Comparison of ENCODE assay signal across 24 cellular contexts in genomic region chrX:18890724-18891560, GRCh38.
DNase-seq lines count a peak whose midpoint lies in the region; ATAC-seq and TF ChIP-seq lines count a peak whose summit lies in the region.
"Had no signal": no experiment of that assay in that cellular context is flagged by ENCODE, and none has a peak within 500 bp of the region (broad histone marks: within the 10 kb centered on the region; RNA-seq: fewer than 3 reads in every experiment).

No MANE protein-coding gene starts in this region.

- H3K27ac ChIP-seq in dorsolateral prefrontal cortex: peak overlapping the region in 48 of 59 donors; percentile 29 to 83 (median 56)
- H3K27ac ChIP-seq in upper lobe of left lung: no peak overlapping the region

- H3K4me3 ChIP-seq in dorsolateral prefrontal cortex (no peak overlapping the region), upper lobe of left lung (no peak overlapping the region)

- no peaks in the 10 kb centered on the region for H3K9me3 ChIP-seq in upper lobe of left lung

- no peaks in the 10 kb centered on the region for H3K36me3 Mint-ChIP-seq in activated CD4-positive, alpha-beta T cell treated with anti-CD3 and anti-CD28 coated beads for 36 hours (ENCODE audit: low read depth)
- H3K36me3 Mint-ChIP-seq: activated CD4-positive, alpha-beta memory T cell treated with anti-CD3 and anti-CD28 coated beads for 36 hours had no signal

- H3K27me3 ChIP-seq in dorsolateral prefrontal cortex (peaks cover 0 to 78% (median 11%) of the 10 kb centered on the region in 45 donors), upper lobe of left lung (no peaks in the 10 kb centered on the region)

- TF ChIP-seq POLR2A in upper lobe of left lung (IDR thresholded peaks at IDR 0.05): no peak

- H3K27me3 Mint-ChIP-seq in activated CD4-positive, alpha-beta T cell treated with anti-CD3 and anti-CD28 coated beads for 36 hours: no peaks in the 10 kb centered on the region
- H3K27me3 Mint-ChIP-seq: activated B cell treated with CpG ODN at 0.5 μM for 24 hours; activated CD4-positive, alpha-beta memory T cell treated with anti-CD3 and anti-CD28 coated beads for 36 hours; naive thymus-derived CD8-positive, alpha-beta T cell had no signal

- no peak overlapping the region for H3K4me3 Mint-ChIP-seq in activated CD4-positive, alpha-beta T cell treated with anti-CD3 and anti-CD28 coated beads for 36 hours
- H3K4me3 Mint-ChIP-seq: activated B cell treated with CpG ODN at 0.5 μM for 24 hours; activated CD4-positive, alpha-beta memory T cell treated with anti-CD3 and anti-CD28 coated beads for 36 hours; activated T-helper 1 cell treated with anti-CD3 and anti-CD28 coated beads, Interleukin-12 subunit alpha, Interleukin-12 subunit beta, Interleukin-2, Interleukin-4 antibody, amounts not matched to agents 30 ng/mL and 10 ng/mL and 1 ng/mL, durations not matched to agents 14 hours and 24 hours and 36 hours; naive thymus-derived CD8-positive, alpha-beta T cell had no signal

- intact Hi-C loops in dorsolateral prefrontal cortex (cut with DNase I): loop anchor here in 1 of 2 donors (10.0 kb wide), 3 partner anchors 216 to 496 kb away; partner anchors contain the start of genes CDKL5 and RS1
- intact Hi-C loops in activated CD4-positive, alpha-beta T cell treated with anti-CD3 and anti-CD28 coated beads for 36 hours (cut with DNase I, micrococcal nuclease): no loop called here

- H3K36me3 ChIP-seq in upper lobe of left lung: peaks cover 0 to 3% (median 0%) of the 10 kb centered on the region in 4 donors

- no peak for ATAC-seq in activated CD4-positive, alpha-beta T cell treated with anti-CD3 and anti-CD28 coated beads for 36 hours
- ATAC-seq in upper lobe of left lung (ENCODE audit: low FRiP score in 2 of 2): no peak
- ATAC-seq: naive thymus-derived CD8-positive, alpha-beta T cell; Panc1 had no signal

- peaks cover 6 to 34% (median 23%) of the 10 kb centered on the region in 4 donors for H3K4me1 ChIP-seq in upper lobe of left lung

- TF ChIP-seq EP300 in upper lobe of left lung (IDR thresholded peaks at IDR 0.05): no peak

- WGBS in upper lobe of left lung, 2 donors: 85 to 94% methylated on average over 7 to 23 of the region's 24 CpGs

- CTCF ChIA-PET in activated CD4-positive, alpha-beta T cell treated with anti-CD3 and anti-CD28 coated beads for 36 hours (lab: Charles Lee): no interaction called here

- no peak for TF ChIP-seq CTCF in dorsolateral prefrontal cortex (IDR thresholded peaks at IDR 0.05 in 54 of 56, conservative IDR thresholded peaks at IDR 0.05 in 2 of 56; ENCODE audit: low read depth in 1 of 56, partially characterized antibody in 56 of 56)
- TF ChIP-seq CTCF in upper lobe of left lung (IDR thresholded peaks at IDR 0.05): no peak

- no peak overlapping the region for H3K27ac Mint-ChIP-seq in activated CD4-positive, alpha-beta T cell treated with anti-CD3 and anti-CD28 coated beads for 36 hours
- H3K27ac Mint-ChIP-seq: activated B cell treated with CpG ODN at 0.5 μM for 24 hours; activated CD4-positive, alpha-beta memory T cell treated with anti-CD3 and anti-CD28 coated beads for 36 hours; activated T-helper 1 cell treated with anti-CD3 and anti-CD28 coated beads, Interleukin-12 subunit alpha, Interleukin-12 subunit beta, Interleukin-2, Interleukin-4 antibody, amounts not matched to agents 30 ng/mL and 10 ng/mL and 1 ng/mL, durations not matched to agents 14 hours and 24 hours and 36 hours had no signal

- H3K9me3 Mint-ChIP-seq in activated CD4-positive, alpha-beta T cell treated with anti-CD3 and anti-CD28 coated beads for 36 hours (ENCODE audit: low read depth): no peaks in the 10 kb centered on the region
- H3K9me3 Mint-ChIP-seq: activated B cell treated with CpG ODN at 0.5 μM for 24 hours; activated CD4-positive, alpha-beta memory T cell treated with anti-CD3 and anti-CD28 coated beads for 36 hours; activated T-helper 1 cell treated with anti-CD3 and anti-CD28 coated beads, Interleukin-12 subunit alpha, Interleukin-12 subunit beta, Interleukin-2, Interleukin-4 antibody, amounts not matched to agents 30 ng/mL and 10 ng/mL and 1 ng/mL, durations not matched to agents 14 hours and 24 hours and 36 hours; naive thymus-derived CD8-positive, alpha-beta T cell had no signal

- POLR2A ChIA-PET in activated CD4-positive, alpha-beta T cell treated with anti-CD3 and anti-CD28 coated beads for 36 hours (lab: Charles Lee): no interaction called here

- DNase-seq in DMS 273 treated with DMSO at 0.1 percent for 48 hours (lab: John Stamatoyannopoulos, UW) (peak; percentile 21), NCI-H1694 (lab: John Stamatoyannopoulos, UW) (peak; percentile 33), NCI-H524 treated with DMSO at 0.1 percent for 48 hours (lab: John Stamatoyannopoulos, UW) (peak; percentile 87), dorsolateral prefrontal cortex (no peak), mesenteric fat pad (ENCODE audit: low spot score) (no peak), epidermal melanocyte (ENCODE audit: insufficient read length, low spot score) (no peak), upper lobe of left lung (no peak)
- no peak for DNase-seq in activated CD4-positive, alpha-beta T cell treated with anti-CD3 and anti-CD28 coated beads for 36 hours
- DNase-seq: activated B cell treated with CpG ODN at 0.5 μM for 24 hours; activated CD4-positive, alpha-beta memory T cell treated with anti-CD3 and anti-CD28 coated beads for 36 hours; activated CD8-positive, alpha-beta memory T cell treated with anti-CD3 and anti-CD28 coated beads, Interleukin-2, amount 50 U/mL, for 4 hours; activated naive CD4-positive, alpha-beta T cell treated with anti-CD3 and anti-CD28 coated beads, Interleukin-2, amount 50 U/mL, for 16 hours; COR-L47; dermis blood vessel endothelial cell; DMS79; midbrain; naive thymus-derived CD8-positive, alpha-beta T cell; NCI-H1092 treated with DMSO at 0.1 percent for 48 hours; NCI-H2029; NCI-H526; retina; SHP77 treated with DMSO at 0.1 percent for 48 hours had no signal

- peaks cover 20% of the 10 kb centered on the region for H3K4me1 Mint-ChIP-seq in activated CD4-positive, alpha-beta T cell treated with anti-CD3 and anti-CD28 coated beads for 36 hours

Comparison
In these comparisons a context has a peak if more than half of its experiments do, and no peak if none do; other contexts are left out.
1. DNase-seq: peak in DMS 273 treated with DMSO at 0.1 percent for 48 hours (single experiment), NCI-H1694 (single experiment) and NCI-H524 treated with DMSO at 0.1 percent for 48 hours (single experiment); none in dorsolateral prefrontal cortex (0 of 10), mesenteric fat pad (single experiment), activated CD4-positive, alpha-beta T cell treated with anti-CD3 and anti-CD28 coated beads for 36 hours (single experiment), epidermal melanocyte (single experiment) and upper lobe of left lung (0 of 2).
2. H3K27ac ChIP-seq: peak in dorsolateral prefrontal cortex (48 of 59); none in upper lobe of left lung (0 of 4).